1 cellular context compared by ENCODE assay signal in the genomic region with DNA sequence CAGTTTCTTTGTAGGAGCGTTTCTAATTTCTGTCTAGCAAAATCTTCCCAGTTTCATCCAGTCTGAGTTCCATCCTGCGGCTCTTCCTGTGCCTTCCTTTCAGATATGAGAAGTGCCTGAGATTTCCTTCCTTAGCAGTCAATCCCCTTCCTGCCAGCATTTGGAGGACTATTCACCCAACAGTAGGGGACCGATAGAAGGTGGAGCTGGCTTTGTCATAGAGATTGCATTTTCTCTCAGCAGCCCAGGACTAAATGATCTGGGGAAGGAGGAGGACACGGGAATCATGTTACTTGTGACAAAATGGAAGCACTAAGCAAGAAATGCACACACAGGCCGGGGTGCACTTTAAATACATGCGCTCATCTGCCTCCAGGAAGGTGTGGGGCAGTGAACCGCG.
TF ChIP-seq lines count a peak whose summit lies in the region.

No MANE protein-coding gene starts in this region.

TF ChIP-seq in H1, 55 proteins besides CTCF, POLR2A, EP300 and RAD21 (continued from another document):
- TF ChIP-seq SIRT6 (IDR thresholded peaks at IDR 0.05; ENCODE audit: low read length) (no peak), FOSL1 (IDR thresholded peaks at IDR 0.05; ENCODE audit: insufficient read depth, low read depth, low read length) (no peak), CTBP2 (IDR thresholded peaks at IDR 0.05; ENCODE audit: borderline replicate concordance, insufficient read depth, insufficient read length, low read length) (no peak), PHF8 (conservative IDR thresholded peaks at IDR 0.05; ENCODE audit: low read depth, low read length) (no peak), SIX5 (IDR thresholded peaks at IDR 0.05; ENCODE audit: low read depth, low read length) (no peak), EGR1 (IDR thresholded peaks at IDR 0.05; ENCODE audit: borderline replicate concordance, low read depth, low read length) (no peak), NRF1 (IDR thresholded peaks at IDR 0.05; ENCODE audit: low read depth, low read length) (no peak), POU5F1 (IDR thresholded peaks at IDR 0.05; ENCODE audit: low read depth, low read length) (no peak)
- TF ChIP-seq, protein P1, sequence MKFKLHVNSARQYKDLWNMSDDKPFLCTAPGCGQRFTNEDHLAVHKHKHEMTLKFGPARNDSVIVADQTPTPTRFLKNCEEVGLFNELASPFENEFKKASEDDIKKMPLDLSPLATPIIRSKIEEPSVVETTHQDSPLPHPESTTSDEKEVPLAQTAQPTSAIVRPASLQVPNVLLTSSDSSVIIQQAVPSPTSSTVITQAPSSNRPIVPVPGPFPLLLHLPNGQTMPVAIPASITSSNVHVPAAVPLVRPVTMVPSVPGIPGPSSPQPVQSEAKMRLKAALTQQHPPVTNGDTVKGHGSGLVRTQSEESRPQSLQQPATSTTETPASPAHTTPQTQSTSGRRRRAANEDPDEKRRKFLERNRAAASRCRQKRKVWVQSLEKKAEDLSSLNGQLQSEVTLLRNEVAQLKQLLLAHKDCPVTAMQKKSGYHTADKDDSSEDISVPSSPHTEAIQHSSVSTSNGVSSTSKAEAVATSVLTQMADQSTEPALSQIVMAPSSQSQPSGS (IDR thresholded peaks at IDR 0.05; ENCODE audit: low read length): no peak
